16 cellular contexts compared by ENCODE assay signal in the genomic region with DNA sequence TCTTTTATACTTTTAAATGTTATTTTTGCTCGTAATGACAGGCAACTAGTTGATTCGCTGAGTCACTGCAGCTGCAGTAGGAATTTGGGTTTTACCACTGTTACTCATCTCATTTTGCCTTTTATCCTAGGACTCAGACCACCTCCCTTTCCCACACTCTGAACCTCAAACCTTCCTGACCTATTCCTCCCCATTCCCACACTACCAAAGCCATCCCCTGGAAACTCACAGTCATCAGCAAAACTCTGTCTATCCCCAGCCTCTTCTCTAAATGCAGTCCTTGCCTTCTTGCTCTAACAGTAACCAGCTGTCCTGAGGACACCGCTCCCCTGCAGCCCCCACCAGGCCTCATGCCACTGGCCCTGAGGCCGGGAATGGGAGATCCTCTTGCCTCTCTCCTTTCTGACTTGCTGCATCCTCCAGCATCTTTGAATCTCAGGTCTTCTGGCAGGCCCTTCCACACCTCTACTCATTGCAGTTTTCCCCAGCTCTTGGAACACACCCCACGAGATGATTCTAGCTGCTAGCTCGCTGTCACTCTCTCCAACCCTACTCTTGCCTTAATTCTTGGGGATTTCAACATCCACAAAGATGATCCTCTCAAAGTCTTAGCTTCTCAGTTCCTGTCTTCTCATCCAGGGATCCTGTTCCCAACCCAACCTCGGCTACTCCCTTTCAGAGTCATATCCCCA. TPM values are rescaled to one million over a fixed set of nuclear protein-coding genes. Genes with fewer than 3 reads are reported as not detected.
DNase-seq lines count a peak whose midpoint lies in the region; ATAC-seq and TF ChIP-seq lines count a peak whose summit lies in the region.
"Had no signal": no experiment of that assay in that cellular context is flagged by ENCODE, and none has a peak within 500 bp of the region (broad histone marks: within the 10 kb centered on the region; RNA-seq: fewer than 3 reads in every experiment).

No MANE protein-coding gene starts in this region.

- in situ Hi-C loops in IMR-90 (cut with MboI; ENCODE audit: low sequenced_read_pairs) (loop anchor here (10.0 to 25.0 kb wide), 2 partner anchors 246 to 282 kb away; no protein-coding TSS in a partner anchor), mammary epithelial cell (cut with MboI; ENCODE audit: low sequenced_read_pairs in 2 of 2) (no loop called here)

- TF ChIP-seq POLR2A in IMR-90 (IDR thresholded peaks at IDR 0.05; ENCODE audit: low read depth, low read length): no peak

- dilution Hi-C loops in IMR-90 (cut with HindIII; ENCODE audit: low sequenced_read_pairs, unreplicated experiment) (no loop called here), mammary epithelial cell (cut with HindIII; ENCODE audit: low sequenced_read_pairs) (no loop called here)

- H3K4me2 ChIP-seq in IMR-90 (ENCODE audit: low read depth, low read length) (no peak overlapping the region; the same call in 1 of the 2 replicates), mammary epithelial cell (ENCODE audit: insufficient read depth, low read depth, low read length) (no peak overlapping the region), mesendoderm (ENCODE audit: low read length) (no peak overlapping the region), hepatocyte (no peak overlapping the region)

- H4K8ac ChIP-seq in IMR-90 (ENCODE audit: low read depth in 2 of 2, low read length in 2 of 2): peak overlapping the region in 1 of 2 experiments; percentile 29; a peak in 1 of 4 replicates
- H4K8ac ChIP-seq in mesendoderm (ENCODE audit: low read depth, low read length): no peak overlapping the region

- H3K9me2 ChIP-seq in hepatocyte (replicated peaks; ENCODE audit: insufficient read depth): no peaks in the 10 kb centered on the region

- H3K4ac ChIP-seq in IMR-90 (ENCODE audit: low read depth, low read length): peak overlapping the region; percentile 50
- no peak overlapping the region for H3K4ac ChIP-seq in mesendoderm (ENCODE audit: low read depth, low read length)

- 0 out of 2 replicates have a peak overlapping the region, but pooled peaks have one; percentile 23 for H2AK5ac ChIP-seq in IMR-90 (ENCODE audit: low read depth, low read length)
- H2AK5ac ChIP-seq in mesendoderm (ENCODE audit: low read length): peak overlapping the region; percentile 27

- H3K79me2 ChIP-seq in mammary epithelial cell (ENCODE audit: insufficient read depth, low read length) (no peaks in the 10 kb centered on the region), mesendoderm (ENCODE audit: control insufficient read depth, insufficient read depth, low read length) (no peaks in the 10 kb centered on the region), hepatocyte (no peaks in the 10 kb centered on the region)

- intact Hi-C loops in IMR-90 (cut with micrococcal nuclease) (no loop called here), mammary epithelial cell (cut with micrococcal nuclease) (no loop called here)

- H2BK20ac ChIP-seq in IMR-90 (ENCODE audit: low read depth, low read length): peak overlapping the region; percentile 56

- peak overlapping the region; percentile 76 for H2BK120ac ChIP-seq in IMR-90 (ENCODE audit: low read depth, low read length)
- no peak overlapping the region for H2BK120ac ChIP-seq in mesendoderm (ENCODE audit: low read depth, low read length)

- H3K14ac ChIP-seq in IMR-90 (replicated peaks; ENCODE audit: low read depth, low read length): peak overlapping the region; percentile 40; the same call in 1 of the 2 replicates

- peak overlapping the region; percentile 39 for H4K91ac ChIP-seq in IMR-90 (ENCODE audit: insufficient read depth, low read depth, low read length)

- no peak overlapping the region for H2BK5ac ChIP-seq in IMR-90 (ENCODE audit: low read depth, low read length, poor library complexity, severe bottlenecking)
- no peak overlapping the region for H2BK5ac ChIP-seq in mesendoderm (ENCODE audit: low read length)

- H2BK15ac ChIP-seq in IMR-90 (ENCODE audit: low read depth, low read length) (peak overlapping the region; percentile 33; the same call in 1 of the 3 replicates), mesendoderm (replicated peaks; ENCODE audit: low read depth) (no peak overlapping the region)

- BruUV-seq in IMR-90 (replicated peaks; lab: Mats Ljungman, UMichigan) (no TSS peak), mammary epithelial cell (replicated peaks; lab: Mats Ljungman, UMichigan) (no TSS peak)

- 93% methylated on average over 2 of the region's 7 CpGs; no CpG with 5 or more reads in 1 of the 2 experiments for WGBS in IMR-90 (ENCODE audit: extremely low coverage in 2 of 2, insufficient read length in 1 of 2), 2 experiments
- 66% methylated on average over 7 of the region's 7 CpGs for WGBS in mammary epithelial cell (ENCODE audit: low coverage, missing lambda C conversion rate)
- WGBS in mesendoderm (ENCODE audit: extremely low coverage, insufficient coverage, low lambda C conversion rate): no CpG with 5 or more reads among the region's 7 CpGs
- 81% methylated on average over 7 of the region's 7 CpGs for WGBS in hepatocyte (ENCODE audit: low lambda C conversion rate, missing lambda C conversion rate)

- H3K4me3 ChIP-seq in AG09309 (ENCODE audit: control insufficient read depth, low read depth, low read length): no peak overlapping the region
- H3K4me3 ChIP-seq in IMR-90 (ENCODE audit: insufficient read depth, low read depth, low read length): no peak overlapping the region
- H3K4me3 ChIP-seq in mammary epithelial cell (replicated peaks in 1 of 3; ENCODE audit: insufficient read depth in 1 of 3, low read depth in 2 of 3, low read length in 3 of 3): no peak overlapping the region
- H3K4me3 ChIP-seq in mesendoderm (ENCODE audit: low read length): no peak overlapping the region
- no peak overlapping the region for H3K4me3 ChIP-seq in hepatocyte
- H3K4me3 ChIP-seq: left ventricle myocardium inferior, psoas muscle, thyroid gland had no signal

- H4K20me1 ChIP-seq in IMR-90 (ENCODE audit: insufficient read depth, low read length) (no peaks in the 10 kb centered on the region), mammary epithelial cell (ENCODE audit: insufficient read depth, low read length) (no peaks in the 10 kb centered on the region), hepatocyte (ENCODE audit: insufficient read depth, poor library complexity, severe bottlenecking) (no peaks in the 10 kb centered on the region)

- H3K9me3 ChIP-seq in IMR-90 (ENCODE audit: control insufficient read depth, insufficient read depth, low read length) (no peaks in the 10 kb centered on the region), mammary epithelial cell (replicated peaks; ENCODE audit: insufficient read depth, low read length) (no peaks in the 10 kb centered on the region), hepatocyte (ENCODE audit: low read depth) (no peaks in the 10 kb centered on the region)
- H3K9me3 ChIP-seq: left ventricle myocardium inferior, psoas muscle, thyroid gland had no signal

- H3K56ac ChIP-seq in IMR-90 (ENCODE audit: extremely low read depth, insufficient read depth, low read length) (no peak overlapping the region), mesendoderm (ENCODE audit: low read length) (peak overlapping the region; percentile 31)

- H3K36me3 ChIP-seq in IMR-90 (ENCODE audit: control insufficient read depth, insufficient read depth, low read length): no peaks in the 10 kb centered on the region
- no peaks in the 10 kb centered on the region for H3K36me3 ChIP-seq in mammary epithelial cell (ENCODE audit: insufficient read depth, low read length)
- H3K36me3 ChIP-seq in mesendoderm (ENCODE audit: control insufficient read depth, insufficient read depth, low read length): no peaks in the 10 kb centered on the region
- H3K36me3 ChIP-seq in hepatocyte (replicated peaks; ENCODE audit: insufficient read depth, low read depth): no peaks in the 10 kb centered on the region
- H3K36me3 ChIP-seq: left ventricle myocardium inferior, thyroid gland had no signal

- ATAC-seq in IMR-90 (ENCODE audit: low read depth): peak; percentile 84
- ATAC-seq in GM21367 (IDR thresholded peaks at IDR 0.05; ENCODE audit: unreplicated experiment): no peak
- ATAC-seq: psoas muscle had no signal

- TF ChIP-seq CTCF in AG09309 (IDR thresholded peaks at IDR 0.05; ENCODE audit: control insufficient read depth, insufficient read depth, low read depth, low read length, missing control alignments) (no peak), IMR-90 (conservative IDR thresholded peaks at IDR 0.05; ENCODE audit: low read depth, low read length) (no peak), mammary epithelial cell (conservative IDR thresholded peaks at IDR 0.05 in 1 of 2, IDR thresholded peaks at IDR 0.05 in 1 of 2; ENCODE audit: extremely low read depth in 1 of 2, insufficient read depth in 1 of 2, low read depth in 1 of 2, low read length in 2 of 2) (no peak), hepatocyte (IDR thresholded peaks at IDR 0.05; ENCODE audit: poor library complexity) (no peak)

- H2AFZ ChIP-seq in IMR-90 (replicated peaks; ENCODE audit: low read length, poor library complexity): peak overlapping the region; percentile 65
- no peak overlapping the region for H2AFZ ChIP-seq in mammary epithelial cell (ENCODE audit: low read depth, low read length)
- H2AFZ ChIP-seq in hepatocyte: no peak overlapping the region

- peak; percentile 89 for DNase-seq in AG09309 (ENCODE audit: low read depth)
- peak; percentile 95 for DNase-seq in IMR-90
- DNase-seq in mammary epithelial cell: peak; percentile 85
- DNase-seq in mesendoderm: peak; percentile 19
- no peak for DNase-seq in NCI-H1092 treated with DMSO at 0.1 percent for 48 hours (lab: John Stamatoyannopoulos, UW)
- no peak for DNase-seq in NAMALWA (ENCODE audit: low spot score)
- DNase-seq in hepatocyte (ENCODE audit: low spot score): no peak
- DNase-seq: activated CD4-positive, alpha-beta T cell treated with anti-CD3 and anti-CD28 coated beads, Interleukin-2, amount 50 U/mL, for 1 hour; activated naive CD4-positive, alpha-beta T cell treated with anti-CD3 and anti-CD28 coated beads for 36 hours; left ventricle myocardium inferior; NCI-H2171; psoas muscle; Right ventricle myocardium superior; thyroid gland had no signal

- H3K79me1 ChIP-seq in IMR-90 (ENCODE audit: low read depth in 1 of 2, low read length in 2 of 2) (no peaks in the 10 kb centered on the region; a peak in 1 of 4 replicates), mesendoderm (ENCODE audit: low read length) (no peaks in the 10 kb centered on the region)

- H3K9ac ChIP-seq in IMR-90 (ENCODE audit: low read depth, low read length) (no peak overlapping the region), mammary epithelial cell (ENCODE audit: insufficient read depth, low read length) (no peak overlapping the region), mesendoderm (ENCODE audit: low read length) (no peak overlapping the region)

- peaks cover 5% of the 10 kb centered on the region; the same call in 1 of the 2 replicates for H3K4me1 ChIP-seq in IMR-90 (ENCODE audit: control insufficient read depth, insufficient read depth, low read length)
- H3K4me1 ChIP-seq in mammary epithelial cell (ENCODE audit: insufficient read depth, low read length): peaks cover 4% of the 10 kb centered on the region
- H3K4me1 ChIP-seq in mesendoderm (ENCODE audit: control insufficient read depth, low read depth, low read length): peaks cover 4% of the 10 kb centered on the region
- no peaks in the 10 kb centered on the region for H3K4me1 ChIP-seq in hepatocyte (ENCODE audit: insufficient read depth)
- H3K4me1 ChIP-seq: left ventricle myocardium inferior, psoas muscle, thyroid gland had no signal

- peaks cover 5% of the 10 kb centered on the region; the same call in 1 of the 2 replicates for H3K9me1 ChIP-seq in IMR-90 (ENCODE audit: insufficient read depth, low read length)

- peak overlapping the region; percentile 31 for H2AK9ac ChIP-seq in IMR-90 (replicated peaks; ENCODE audit: low read depth, low read length, poor library complexity)

- H3K23ac ChIP-seq in IMR-90 (ENCODE audit: low read depth, low read length) (0 out of 2 replicates have a peak overlapping the region, but pooled peaks have one; percentile 25), mesendoderm (ENCODE audit: low read length) (no peak overlapping the region)

- no peak overlapping the region for H4K5ac ChIP-seq in IMR-90 (ENCODE audit: low read depth, low read length)
- no peak overlapping the region for H4K5ac ChIP-seq in mesendoderm (ENCODE audit: low read length)

- H3K18ac ChIP-seq in IMR-90 (ENCODE audit: low read depth, low read length): no peak overlapping the region
- no peak overlapping the region for H3K18ac ChIP-seq in mesendoderm (ENCODE audit: low read length)

- POLR2A ChIA-PET in IMR-90 (lab: Charles Lee; ENCODE audit: unreplicated experiment): no interaction called here

- H3K27ac ChIP-seq in IMR-90 (ENCODE audit: insufficient read depth, low read length): 0 out of 2 replicates have a peak overlapping the region, but pooled peaks have one; percentile 1
- H3K27ac ChIP-seq in mammary epithelial cell (ENCODE audit: insufficient read depth, low read depth, low read length): no peak overlapping the region
- no peak overlapping the region for H3K27ac ChIP-seq in mesendoderm (ENCODE audit: low read depth, low read length)
- no peak overlapping the region for H3K27ac ChIP-seq in hepatocyte
- H3K27ac ChIP-seq: left ventricle myocardium inferior, psoas muscle, thyroid gland had no signal

- no peak; the same call in 1 of the 2 replicates for TF ChIP-seq RAD21 in IMR-90 (IDR thresholded peaks at IDR 0.05; ENCODE audit: low read length)

- CTCF ChIA-PET in IMR-90 (lab: Yijun Ruan, JAX) (interaction anchor here (0.6 kb wide), 1 partner anchor 258 kb away, joined by 3 read pairs; no protein-coding TSS in a partner anchor), mammary epithelial cell (lab: Charles Lee; ENCODE audit: low non-redundant PET) (no interaction called here)

- H3K27me3 ChIP-seq in IMR-90 (ENCODE audit: control insufficient read depth, insufficient read depth, low read length): no peaks in the 10 kb centered on the region
- H3K27me3 ChIP-seq in mammary epithelial cell (ENCODE audit: insufficient read depth, low read length): no peaks in the 10 kb centered on the region
- H3K27me3 ChIP-seq in mesendoderm (ENCODE audit: insufficient read depth, low read length, poor library complexity): no peaks in the 10 kb centered on the region
- H3K27me3 ChIP-seq in hepatocyte: no peaks in the 10 kb centered on the region
- H3K27me3 ChIP-seq: thyroid gland had no signal

RNA-seq across cellular contexts. Expression of gene C3orf80, which starts 55.9 kb away (rescaled TPM):
- total RNA-seq in IMR-90 (2012; rRNA removed): not detected in 2 replicates
- not detected in 2 replicates for polyA plus RNA-seq in IMR-90 (2012; rRNA removed)
- polyA plus RNA-seq in IMR-90 (2012; cell fraction: cytosol; rRNA removed): not detected in 2 replicates
- polyA plus RNA-seq in IMR-90 (2012; cell fraction: nucleus; rRNA removed; ENCODE audit: low replicate concordance): not detected in 2 replicates
- not detected for total RNA-seq in mammary epithelial cell
- not detected for polyA plus RNA-seq in mammary epithelial cell
- polyA minus RNA-seq in mammary epithelial cell: not detected
- 1.2 TPM for polyA plus RNA-seq in mesendoderm (2013, experiment 1 of 2)
- 1.2 TPM for polyA plus RNA-seq in mesendoderm (2013, experiment 2 of 2)
- 0.32 and 0.47 TPM in 2 replicates for total RNA-seq in hepatocyte
- polyA plus RNA-seq in hepatocyte: 0.46 and 0.55 TPM in 2 replicates
- total RNA-seq: activated naive CD4-positive, alpha-beta T cell treated with anti-CD3 and anti-CD28 coated beads for 36 hours; Right ventricle myocardium superior had no signal
- polyA plus RNA-seq: CD14-positive monocyte had no signal

Comparison
In these comparisons a context has a peak if more than half of its experiments do, and no peak if none do; other contexts are left out.
1. DNase-seq: peak in AG09309 (single experiment), IMR-90 (single experiment), mammary epithelial cell (single experiment) and mesendoderm (single experiment); none in NCI-H1092 treated with DMSO at 0.1 percent for 48 hours (single experiment), NAMALWA (single experiment) and hepatocyte (single experiment).